Comparison of ENCODE assay signal across 12 cellular contexts in the genomic region with DNA sequence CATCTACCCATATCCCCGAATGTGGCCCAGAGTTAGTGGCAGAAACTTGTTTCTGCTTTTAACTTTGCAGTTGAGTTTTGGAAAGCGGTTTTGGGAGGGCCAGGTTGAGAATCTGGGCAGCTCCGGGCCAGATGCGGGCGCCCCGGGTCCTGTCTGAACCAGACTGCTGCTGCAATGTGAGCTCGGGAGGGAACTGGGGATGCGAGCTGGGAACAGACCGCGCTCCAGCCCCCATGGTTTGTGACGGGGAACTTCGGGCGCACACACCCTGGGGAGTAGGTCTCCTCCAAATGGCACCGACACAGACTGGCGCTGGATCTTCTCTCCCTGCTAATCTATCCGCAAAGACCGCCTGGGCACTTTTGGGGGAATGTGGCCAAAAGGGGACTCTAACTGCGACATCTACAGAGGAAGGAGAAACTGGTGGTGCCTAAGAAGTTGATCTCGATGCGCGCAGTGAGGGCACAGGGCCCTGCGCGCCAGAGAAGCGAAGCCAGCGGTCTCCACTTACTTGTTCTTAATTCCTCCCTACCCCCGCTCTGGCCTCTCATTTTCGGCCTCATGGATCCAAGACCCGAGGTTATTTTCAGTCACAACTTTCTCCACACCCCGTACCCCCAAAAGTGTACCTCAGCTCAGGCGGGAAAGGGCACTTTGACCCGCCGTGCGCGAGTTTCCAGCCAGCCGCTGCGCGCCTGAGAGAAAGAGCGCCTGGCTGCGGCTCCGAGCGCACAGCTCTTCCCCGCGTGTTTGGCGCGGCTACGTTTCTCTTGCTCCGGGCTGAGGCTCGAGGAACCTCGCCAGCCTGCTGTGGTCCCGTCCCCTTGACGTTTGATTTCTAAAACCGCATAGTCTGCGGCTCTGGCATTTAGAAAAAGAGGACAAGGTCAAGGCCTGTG.
DNase-seq lines count a peak whose midpoint lies in the region; TF ChIP-seq lines count a peak whose summit lies in the region.
"Had no signal": no experiment of that assay in that cellular context is flagged by ENCODE, and none has a peak within 500 bp of the region (broad histone marks: within the 10 kb centered on the region; RNA-seq: fewer than 3 reads in every experiment).

No MANE protein-coding gene starts in this region.

- H3K9ac ChIP-seq in HUES48 (ENCODE audit: low read depth, low read length) = no peak overlapping the region
- H3K9ac ChIP-seq in skeletal muscle satellite cell (ENCODE audit: low read depth, low read length) = peak overlapping the region; percentile 69

- no peak for TF ChIP-seq CTCF in brain (conservative IDR thresholded peaks at IDR 0.05)

- DNase-seq in pons (ENCODE audit: low spot score) (no peak), mesenteric fat pad (ENCODE audit: low spot score) (no peak), LoVo (ENCODE audit: low spot score) (no peak)
- no peak for DNase-seq in activated CD8-positive, alpha-beta memory T cell treated with anti-CD3 and anti-CD28 coated beads, Interleukin-2, amount 50 U/mL, for 4 hours
- DNase-seq: activated T-cell treated with anti-CD3 and anti-CD28 coated beads, Interleukin-2, amount 50 U/mL, for 1 hour; effector memory CD4-positive, alpha-beta T cell; KBM-7; stimulated activated naive CD4-positive, alpha-beta T cell treated with Interleukin-2 at 50 U/mL for 16 hours had no signal

- H3K4me2 ChIP-seq in skeletal muscle satellite cell (ENCODE audit: low read length) = peak overlapping the region; percentile 97

- H3K27ac Mint-ChIP-seq in brain = no peak overlapping the region

- no peaks in the 10 kb centered on the region for H3K9me3 ChIP-seq in HUES48 (ENCODE audit: control insufficient read depth, insufficient read depth, low read length)
- H3K9me3 ChIP-seq in iPS-18c (ENCODE audit: control insufficient read depth, insufficient read depth, low read length) = no peaks in the 10 kb centered on the region
- H3K9me3 ChIP-seq in skeletal muscle satellite cell (replicated peaks; ENCODE audit: low read length) = no peaks in the 10 kb centered on the region

- peak overlapping the region; percentile 83 to 93 (median 89) for H3K4me3 Mint-ChIP-seq in brain

- H3K36me3 ChIP-seq in HUES48 (ENCODE audit: control insufficient read depth, insufficient read depth, low read length) (no peaks in the 10 kb centered on the region), skeletal muscle satellite cell (ENCODE audit: insufficient read depth, low read length) (no peaks in the 10 kb centered on the region)

- H3K4me3 ChIP-seq in HUES48 (ENCODE audit: low read depth, low read length) = peak overlapping the region; percentile 65
- peak overlapping the region; percentile 61 for H3K4me3 ChIP-seq in iPS-18c (ENCODE audit: insufficient read depth, low read depth, low read length)
- peak overlapping the region; percentile 84 for H3K4me3 ChIP-seq in skeletal muscle satellite cell (ENCODE audit: low read length)

- H3K36me3 Mint-ChIP-seq in brain = no peaks in the 10 kb centered on the region

- H3K27me3 Mint-ChIP-seq in brain = peaks cover 100% of the 10 kb centered on the region

- H3K4me1 Mint-ChIP-seq in brain = peaks cover 53% of the 10 kb centered on the region

- H3K27me3 ChIP-seq in HUES48 (ENCODE audit: control insufficient read depth, insufficient read depth, low read length) = peaks cover 97% of the 10 kb centered on the region
- no peaks in the 10 kb centered on the region for H3K27me3 ChIP-seq in skeletal muscle satellite cell (ENCODE audit: control insufficient read depth, insufficient read depth, low read length)

- no peak overlapping the region for H3K27ac ChIP-seq in HUES48 (ENCODE audit: low read depth, low read length)

- H3K9me3 Mint-ChIP-seq in brain = peaks cover 0 to 9% (median 4%) of the 10 kb centered on the region in 5 experiments

- peaks cover 45% of the 10 kb centered on the region for H3K4me1 ChIP-seq in HUES48 (ENCODE audit: control insufficient read depth, insufficient read depth, low read length)
- peaks cover 15% of the 10 kb centered on the region for H3K4me1 ChIP-seq in skeletal muscle satellite cell (ENCODE audit: control insufficient read depth, insufficient read depth, low read length)
